Comparison of ENCODE assay signal across 1 cellular context in the genomic region with DNA sequence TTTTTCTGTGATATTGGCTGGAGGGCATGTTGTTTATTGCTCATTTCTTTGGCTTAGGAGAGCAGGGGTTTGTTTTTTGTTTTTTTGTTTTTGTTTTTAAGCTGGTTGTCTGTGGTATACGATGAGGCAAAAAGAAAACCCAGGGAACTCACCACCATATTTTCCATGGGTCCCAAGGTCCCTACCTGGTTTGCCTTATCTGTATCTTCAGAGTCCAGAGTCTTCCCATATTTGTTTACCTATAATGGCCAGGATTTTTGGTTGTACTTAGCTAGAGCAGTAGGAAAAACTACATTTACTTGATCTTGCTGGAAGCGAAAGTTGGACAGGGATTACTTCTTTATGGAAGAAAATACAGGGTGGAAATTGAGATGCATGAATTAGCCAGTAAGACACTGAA.
TF ChIP-seq lines count a peak whose summit lies in the region.

No MANE protein-coding gene starts in this region.

TF ChIP-seq in HepG2, 621 proteins besides CTCF, POLR2A, EP300 and RAD21 (continued from another document):
- no peak for TF ChIP-seq ZBTB10 (CRISPR knock-in tag; IDR thresholded peaks at IDR 0.05; ENCODE audit: borderline replicate concordance)
- TF ChIP-seq HNF4A (CRISPR knock-in tag; IDR thresholded peaks at IDR 0.05): peak; percentile 78
- TF ChIP-seq GATAD2A (CRISPR knock-in tag; IDR thresholded peaks at IDR 0.05): 0 out of 2 replicates have a peak, but pooled peaks have one; percentile 24
- TF ChIP-seq, protein P1, sequence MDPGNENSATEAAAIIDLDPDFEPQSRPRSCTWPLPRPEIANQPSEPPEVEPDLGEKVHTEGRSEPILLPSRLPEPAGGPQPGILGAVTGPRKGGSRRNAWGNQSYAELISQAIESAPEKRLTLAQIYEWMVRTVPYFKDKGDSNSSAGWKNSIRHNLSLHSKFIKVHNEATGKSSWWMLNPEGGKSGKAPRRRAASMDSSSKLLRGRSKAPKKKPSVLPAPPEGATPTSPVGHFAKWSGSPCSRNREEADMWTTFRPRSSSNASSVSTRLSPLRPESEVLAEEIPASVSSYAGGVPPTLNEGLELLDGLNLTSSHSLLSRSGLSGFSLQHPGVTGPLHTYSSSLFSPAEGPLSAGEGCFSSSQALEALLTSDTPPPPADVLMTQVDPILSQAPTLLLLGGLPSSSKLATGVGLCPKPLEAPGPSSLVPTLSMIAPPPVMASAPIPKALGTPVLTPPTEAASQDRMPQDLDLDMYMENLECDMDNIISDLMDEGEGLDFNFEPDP (CRISPR knock-in tag; conservative IDR thresholded peaks at IDR 0.05): no peak
- no peak for TF ChIP-seq TFDP1 (CRISPR knock-in tag; IDR thresholded peaks at IDR 0.05; ENCODE audit: borderline replicate concordance)
- TF ChIP-seq REST (IDR thresholded peaks at IDR 0.05; ENCODE audit: borderline replicate concordance in 1 of 2, low read depth in 1 of 2, low read length in 2 of 2): no peak
- no peak for TF ChIP-seq ZNF143 (CRISPR knock-in tag; IDR thresholded peaks at IDR 0.05)
- TF ChIP-seq ZNF569 (CRISPR knock-in tag; IDR thresholded peaks at IDR 0.05; ENCODE audit: borderline replicate concordance): no peak
- no peak for TF ChIP-seq SKI (IDR thresholded peaks at IDR 0.05; ENCODE audit: partially characterized antibody)
- TF ChIP-seq ZNF775 (CRISPR knock-in tag; IDR thresholded peaks at IDR 0.05; ENCODE audit: borderline replicate concordance): no peak
- no peak for TF ChIP-seq ZNF225 (CRISPR knock-in tag; IDR thresholded peaks at IDR 0.05)
- TF ChIP-seq BRCA1 (CRISPR knock-in tag; IDR thresholded peaks at IDR 0.05): no peak
- TF ChIP-seq SRF (IDR thresholded peaks at IDR 0.05; ENCODE audit: low read depth, low read length): no peak
- TF ChIP-seq, protein P2, sequence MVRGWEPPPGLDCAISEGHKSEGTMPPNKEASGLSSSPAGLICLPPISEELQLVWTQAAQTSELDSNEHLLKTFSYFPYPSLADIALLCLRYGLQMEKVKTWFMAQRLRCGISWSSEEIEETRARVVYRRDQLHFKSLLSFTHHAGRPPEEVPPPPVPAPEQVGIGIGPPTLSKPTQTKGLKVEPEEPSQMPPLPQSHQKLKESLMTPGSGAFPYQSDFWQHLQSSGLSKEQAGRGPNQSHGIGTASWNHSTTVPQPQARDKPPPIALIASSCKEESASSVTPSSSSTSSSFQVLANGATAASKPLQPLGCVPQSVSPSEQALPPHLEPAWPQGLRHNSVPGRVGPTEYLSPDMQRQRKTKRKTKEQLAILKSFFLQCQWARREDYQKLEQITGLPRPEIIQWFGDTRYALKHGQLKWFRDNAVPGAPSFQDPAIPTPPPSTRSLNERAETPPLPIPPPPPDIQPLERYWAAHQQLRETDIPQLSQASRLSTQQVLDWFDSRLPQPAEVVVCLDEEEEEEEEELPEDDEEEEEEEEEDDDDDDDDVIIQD (CRISPR knock-in tag; IDR thresholded peaks at IDR 0.05; ENCODE audit: low read depth): peak; percentile 96; the same call in 1 of the 2 replicates
- TF ChIP-seq, protein P3, sequence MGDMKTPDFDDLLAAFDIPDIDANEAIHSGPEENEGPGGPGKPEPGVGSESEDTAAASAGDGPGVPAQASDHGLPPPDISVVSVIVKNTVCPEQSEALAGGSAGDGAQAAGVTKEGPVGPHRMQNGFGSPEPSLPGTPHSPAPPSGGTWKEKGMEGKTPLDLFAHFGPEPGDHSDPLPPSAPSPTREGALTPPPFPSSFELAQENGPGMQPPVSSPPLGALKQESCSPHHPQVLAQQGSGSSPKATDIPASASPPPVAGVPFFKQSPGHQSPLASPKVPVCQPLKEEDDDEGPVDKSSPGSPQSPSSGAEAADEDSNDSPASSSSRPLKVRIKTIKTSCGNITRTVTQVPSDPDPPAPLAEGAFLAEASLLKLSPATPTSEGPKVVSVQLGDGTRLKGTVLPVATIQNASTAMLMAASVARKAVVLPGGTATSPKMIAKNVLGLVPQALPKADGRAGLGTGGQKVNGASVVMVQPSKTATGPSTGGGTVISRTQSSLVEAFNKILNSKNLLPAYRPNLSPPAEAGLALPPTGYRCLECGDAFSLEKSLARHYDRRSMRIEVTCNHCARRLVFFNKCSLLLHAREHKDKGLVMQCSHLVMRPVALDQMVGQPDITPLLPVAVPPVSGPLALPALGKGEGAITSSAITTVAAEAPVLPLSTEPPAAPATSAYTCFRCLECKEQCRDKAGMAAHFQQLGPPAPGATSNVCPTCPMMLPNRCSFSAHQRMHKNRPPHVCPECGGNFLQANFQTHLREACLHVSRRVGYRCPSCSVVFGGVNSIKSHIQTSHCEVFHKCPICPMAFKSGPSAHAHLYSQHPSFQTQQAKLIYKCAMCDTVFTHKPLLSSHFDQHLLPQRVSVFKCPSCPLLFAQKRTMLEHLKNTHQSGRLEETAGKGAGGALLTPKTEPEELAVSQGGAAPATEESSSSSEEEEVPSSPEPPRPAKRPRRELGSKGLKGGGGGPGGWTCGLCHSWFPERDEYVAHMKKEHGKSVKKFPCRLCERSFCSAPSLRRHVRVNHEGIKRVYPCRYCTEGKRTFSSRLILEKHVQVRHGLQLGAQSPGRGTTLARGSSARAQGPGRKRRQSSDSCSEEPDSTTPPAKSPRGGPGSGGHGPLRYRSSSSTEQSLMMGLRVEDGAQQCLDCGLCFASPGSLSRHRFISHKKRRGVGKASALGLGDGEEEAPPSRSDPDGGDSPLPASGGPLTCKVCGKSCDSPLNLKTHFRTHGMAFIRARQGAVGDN (CRISPR knock-in tag; IDR thresholded peaks at IDR 0.05): no peak
- no peak for TF ChIP-seq DRAP1 (CRISPR knock-in tag; IDR thresholded peaks at IDR 0.05)
- TF ChIP-seq, protein P4, sequence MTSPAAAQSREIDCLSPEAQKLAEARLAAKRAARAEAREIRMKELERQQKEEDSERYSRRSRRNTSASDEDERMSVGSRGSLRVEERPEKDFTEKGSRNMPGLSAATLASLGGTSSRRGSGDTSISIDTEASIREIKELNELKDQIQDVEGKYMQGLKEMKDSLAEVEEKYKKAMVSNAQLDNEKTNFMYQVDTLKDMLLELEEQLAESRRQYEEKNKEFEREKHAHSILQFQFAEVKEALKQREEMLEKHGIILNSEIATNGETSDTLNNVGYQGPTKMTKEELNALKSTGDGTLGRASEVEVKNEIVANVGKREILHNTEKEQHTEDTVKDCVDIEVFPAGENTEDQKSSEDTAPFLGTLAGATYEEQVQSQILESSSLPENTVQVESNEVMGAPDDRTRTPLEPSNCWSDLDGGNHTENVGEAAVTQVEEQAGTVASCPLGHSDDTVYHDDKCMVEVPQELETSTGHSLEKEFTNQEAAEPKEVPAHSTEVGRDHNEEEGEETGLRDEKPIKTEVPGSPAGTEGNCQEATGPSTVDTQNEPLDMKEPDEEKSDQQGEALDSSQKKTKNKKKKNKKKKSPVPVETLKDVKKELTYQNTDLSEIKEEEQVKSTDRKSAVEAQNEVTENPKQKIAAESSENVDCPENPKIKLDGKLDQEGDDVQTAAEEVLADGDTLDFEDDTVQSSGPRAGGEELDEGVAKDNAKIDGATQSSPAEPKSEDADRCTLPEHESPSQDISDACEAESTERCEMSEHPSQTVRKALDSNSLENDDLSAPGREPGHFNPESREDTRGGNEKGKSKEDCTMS (CRISPR knock-in tag; conservative IDR thresholded peaks at IDR 0.05): no peak
- peak; percentile 72; the same call in 1 of the 2 replicates for TF ChIP-seq ZMYM4 (CRISPR knock-in tag; IDR thresholded peaks at IDR 0.05)
- TF ChIP-seq SMAD9 (CRISPR knock-in tag; IDR thresholded peaks at IDR 0.05): no peak
- no peak for TF ChIP-seq ZNF660 (CRISPR knock-in tag; IDR thresholded peaks at IDR 0.05; ENCODE audit: borderline replicate concordance, low read depth)
- peak; percentile 47; the same call in 1 of the 2 replicates for TF ChIP-seq HNF4G (IDR thresholded peaks at IDR 0.05; ENCODE audit: borderline replicate concordance, low read depth, low read length)
- no peak for TF ChIP-seq HNF4G (CRISPR knock-in tag; IDR thresholded peaks at IDR 0.05; ENCODE audit: borderline replicate concordance, low read depth)
- TF ChIP-seq GLI4 (CRISPR knock-in tag; IDR thresholded peaks at IDR 0.05; ENCODE audit: borderline replicate concordance): no peak
- no peak for TF ChIP-seq SIN3A (IDR thresholded peaks at IDR 0.05; ENCODE audit: borderline replicate concordance, low read depth, low read length)
- TF ChIP-seq HIVEP1 (CRISPR knock-in tag; IDR thresholded peaks at IDR 0.05): no peak
- no peak for TF ChIP-seq ZBTB44 (CRISPR knock-in tag; IDR thresholded peaks at IDR 0.05)
- no peak for TF ChIP-seq ZNF207 (IDR thresholded peaks at IDR 0.05; ENCODE audit: borderline replicate concordance)
- TF ChIP-seq MXI1 (IDR thresholded peaks at IDR 0.05; ENCODE audit: borderline replicate concordance, low read depth, low read length): no peak
